8 cellular contexts compared by ENCODE assay signal in the genomic region with DNA sequence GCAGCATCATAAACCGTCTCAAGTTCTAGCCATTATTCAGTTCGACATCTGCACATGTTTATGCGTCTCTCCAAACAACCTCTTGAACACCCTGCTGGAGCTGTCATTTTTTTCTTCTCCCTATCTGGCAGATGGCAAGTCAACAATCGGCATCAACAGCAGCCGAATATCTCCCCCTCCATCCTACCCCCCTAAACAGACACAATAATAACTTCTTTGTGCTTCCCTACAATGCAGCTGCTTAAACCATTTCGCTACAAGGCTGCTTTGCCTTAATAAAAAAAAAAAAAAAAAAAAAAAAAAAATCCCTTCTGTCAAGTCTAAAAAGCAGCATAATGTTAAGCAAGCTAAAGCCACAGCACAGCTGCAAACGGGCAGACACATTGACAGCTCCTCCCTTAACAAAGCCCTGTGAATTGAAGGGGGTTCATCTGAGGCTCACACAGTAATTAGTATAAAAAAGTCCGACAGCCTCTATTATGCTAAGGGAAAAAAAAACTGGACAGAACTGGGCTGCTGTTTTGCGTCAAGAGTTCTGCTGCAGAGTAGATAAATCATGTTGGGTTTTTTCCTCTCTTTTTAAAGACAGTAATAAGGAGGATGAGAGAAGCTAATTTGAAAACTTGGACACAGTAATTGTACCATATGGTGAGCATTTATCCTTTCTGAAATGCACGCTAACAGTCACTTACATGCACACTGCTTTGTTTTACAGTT.
A peak's percentile ranks its signal among the peaks of the same experiment; 100 is the strongest.
DNase-seq lines count a peak whose midpoint lies in the region; TF ChIP-seq lines count a peak whose summit lies in the region.

No MANE protein-coding gene starts in this region.

- H3K9ac ChIP-seq in neural cell (ENCODE audit: low read length), result peak overlapping the region; percentile 60

- peak overlapping the region; percentile 82 for H3K27ac ChIP-seq in neural cell (ENCODE audit: low read length)
- no peak overlapping the region for H3K27ac ChIP-seq in effector memory CD4-positive, alpha-beta T cell (ENCODE audit: insufficient read depth, low read length, poor library complexity, severe bottlenecking)

- TF ChIP-seq EP300 in neural cell (conservative IDR thresholded peaks at IDR 0.05; ENCODE audit: poor library complexity, severe bottlenecking), result peak; percentile 94

- TF ChIP-seq RAD21 in neural cell (conservative IDR thresholded peaks at IDR 0.05), result peak; percentile 23

- no peaks in the 10 kb centered on the region for H3K9me3 Mint-ChIP-seq in activated T-helper 2 cell treated with anti-CD3 and anti-CD28 coated beads, Interferon-gamma antibody, Interleukin-2, Interleukin-4, amounts not matched to agents 10 μg/mL and 5 μg/mL and 100 μg/mL, durations not matched to agents 14 hours and 24 hours and 36 hours

- TF ChIP-seq CTCF in neural cell (IDR thresholded peaks at IDR 0.05; ENCODE audit: poor library complexity, severe bottlenecking), result no peak
- TF ChIP-seq CTCF in GM10266 (IDR thresholded peaks at IDR 0.05; ENCODE audit: control insufficient read depth, insufficient read depth, low read depth, missing control alignments), result no peak

- peak overlapping the region; percentile 84 for H3K4me2 ChIP-seq in neural cell (ENCODE audit: low read length)

- intact Hi-C loops in activated T-helper 2 cell treated with anti-CD3 and anti-CD28 coated beads, Interferon-gamma antibody, Interleukin-2, Interleukin-4, amounts not matched to agents 10 μg/mL and 5 μg/mL and 100 μg/mL, durations not matched to agents 14 hours and 24 hours and 36 hours (cut with micrococcal nuclease), result no loop called here

- H3F3A ChIP-seq in neural cell (ENCODE audit: insufficient read depth, low read length, poor library complexity, severe bottlenecking), result peaks cover 10% of the 10 kb centered on the region

- peak; percentile 99 for DNase-seq in DMS 273 treated with DMSO at 0.1 percent for 48 hours (lab: John Stamatoyannopoulos, UW)
- peak; percentile 100 for DNase-seq in NCI-H2171 treated with DMSO at 0.1 percent for 48 hours (lab: John Stamatoyannopoulos, UW)
- peak; percentile 68 for DNase-seq in cerebellar cortex (ENCODE audit: low spot score)
- no peak for DNase-seq in activated T-helper 2 cell treated with anti-CD3 and anti-CD28 coated beads, Interferon-gamma antibody, Interleukin-2, Interleukin-4, amounts not matched to agents 10 μg/mL and 5 μg/mL and 100 μg/mL, durations not matched to agents 14 hours and 24 hours and 36 hours (ENCODE audit: low spot score)
- no peak for DNase-seq in effector memory CD4-positive, alpha-beta T cell
- DNase-seq in GM10266 (ENCODE audit: extremely low spot score), result no peak
- DNase-seq in activated CD8-positive, alpha-beta memory T cell treated with anti-CD3 and anti-CD28 coated beads, Interleukin-2, amount 50 U/mL, for 4 hours, result no peak

- no peaks in the 10 kb centered on the region for H3K27me3 ChIP-seq in neural cell (ENCODE audit: insufficient read depth, low read depth, low read length)
- no peaks in the 10 kb centered on the region for H3K27me3 ChIP-seq in effector memory CD4-positive, alpha-beta T cell (replicated peaks; ENCODE audit: control insufficient read depth, insufficient read depth, low read length, poor library complexity, severe bottlenecking)

- no peaks in the 10 kb centered on the region for H4K20me1 ChIP-seq in neural cell (ENCODE audit: insufficient read depth)

- no peak overlapping the region for H3K4me3 Mint-ChIP-seq in activated T-helper 2 cell treated with anti-CD3 and anti-CD28 coated beads, Interferon-gamma antibody, Interleukin-2, Interleukin-4, amounts not matched to agents 10 μg/mL and 5 μg/mL and 100 μg/mL, durations not matched to agents 14 hours and 24 hours and 36 hours (ENCODE audit: low read depth)

- H3K36me3 ChIP-seq in neural cell (ENCODE audit: insufficient read depth, low read length), result no peaks in the 10 kb centered on the region
- no peaks in the 10 kb centered on the region for H3K36me3 ChIP-seq in effector memory CD4-positive, alpha-beta T cell (ENCODE audit: control insufficient read depth, insufficient read depth, low read length)

- H3K9me3 ChIP-seq in neural cell (ENCODE audit: low read length), result no peaks in the 10 kb centered on the region
- no peaks in the 10 kb centered on the region for H3K9me3 ChIP-seq in effector memory CD4-positive, alpha-beta T cell (ENCODE audit: control insufficient read depth, low read length)

- no peaks in the 10 kb centered on the region for H3K9me2 ChIP-seq in neural cell (ENCODE audit: insufficient read depth, low read length)

- H3K4me1 ChIP-seq in effector memory CD4-positive, alpha-beta T cell (ENCODE audit: control insufficient read depth, insufficient read depth, low read length, poor library complexity, severe bottlenecking), result no peaks in the 10 kb centered on the region

- H3K36me3 Mint-ChIP-seq in activated T-helper 2 cell treated with anti-CD3 and anti-CD28 coated beads, Interferon-gamma antibody, Interleukin-2, Interleukin-4, amounts not matched to agents 10 μg/mL and 5 μg/mL and 100 μg/mL, durations not matched to agents 14 hours and 24 hours and 36 hours (ENCODE audit: low read depth), result no peaks in the 10 kb centered on the region

- H3K79me2 ChIP-seq in neural cell (replicated peaks; ENCODE audit: insufficient read depth, low read length), result peaks cover 32% of the 10 kb centered on the region

- peak overlapping the region; percentile 63 for H3K4me3 ChIP-seq in neural cell (ENCODE audit: low read length)
- no peak overlapping the region for H3K4me3 ChIP-seq in effector memory CD4-positive, alpha-beta T cell (ENCODE audit: insufficient read depth, low read depth, low read length, poor library complexity, severe bottlenecking)

- H3K4me1 Mint-ChIP-seq in activated T-helper 2 cell treated with anti-CD3 and anti-CD28 coated beads, Interferon-gamma antibody, Interleukin-2, Interleukin-4, amounts not matched to agents 10 μg/mL and 5 μg/mL and 100 μg/mL, durations not matched to agents 14 hours and 24 hours and 36 hours (ENCODE audit: low read depth), result peaks cover 8% of the 10 kb centered on the region

- no peak overlapping the region for H3K27ac Mint-ChIP-seq in activated T-helper 2 cell treated with anti-CD3 and anti-CD28 coated beads, Interferon-gamma antibody, Interleukin-2, Interleukin-4, amounts not matched to agents 10 μg/mL and 5 μg/mL and 100 μg/mL, durations not matched to agents 14 hours and 24 hours and 36 hours

- H2AFZ ChIP-seq in neural cell (ENCODE audit: low read depth, low read length), result no peak overlapping the region

- H3K27me3 Mint-ChIP-seq in activated T-helper 2 cell treated with anti-CD3 and anti-CD28 coated beads, Interferon-gamma antibody, Interleukin-2, Interleukin-4, amounts not matched to agents 10 μg/mL and 5 μg/mL and 100 μg/mL, durations not matched to agents 14 hours and 24 hours and 36 hours (ENCODE audit: low read depth), result no peaks in the 10 kb centered on the region

TF ChIP-seq in neural cell, 6 proteins besides CTCF, POLR2A, EP300 and RAD21:
- no peak for TF ChIP-seq TAF1 (IDR thresholded peaks at IDR 0.05; ENCODE audit: low read depth)
- peak; percentile 89 for TF ChIP-seq MXI1 (conservative IDR thresholded peaks at IDR 0.05; ENCODE audit: poor library complexity, severe bottlenecking)
- peak; percentile 77 for TF ChIP-seq POLR2AphosphoS5 (IDR thresholded peaks at IDR 0.05)
- TF ChIP-seq, protein P1, sequence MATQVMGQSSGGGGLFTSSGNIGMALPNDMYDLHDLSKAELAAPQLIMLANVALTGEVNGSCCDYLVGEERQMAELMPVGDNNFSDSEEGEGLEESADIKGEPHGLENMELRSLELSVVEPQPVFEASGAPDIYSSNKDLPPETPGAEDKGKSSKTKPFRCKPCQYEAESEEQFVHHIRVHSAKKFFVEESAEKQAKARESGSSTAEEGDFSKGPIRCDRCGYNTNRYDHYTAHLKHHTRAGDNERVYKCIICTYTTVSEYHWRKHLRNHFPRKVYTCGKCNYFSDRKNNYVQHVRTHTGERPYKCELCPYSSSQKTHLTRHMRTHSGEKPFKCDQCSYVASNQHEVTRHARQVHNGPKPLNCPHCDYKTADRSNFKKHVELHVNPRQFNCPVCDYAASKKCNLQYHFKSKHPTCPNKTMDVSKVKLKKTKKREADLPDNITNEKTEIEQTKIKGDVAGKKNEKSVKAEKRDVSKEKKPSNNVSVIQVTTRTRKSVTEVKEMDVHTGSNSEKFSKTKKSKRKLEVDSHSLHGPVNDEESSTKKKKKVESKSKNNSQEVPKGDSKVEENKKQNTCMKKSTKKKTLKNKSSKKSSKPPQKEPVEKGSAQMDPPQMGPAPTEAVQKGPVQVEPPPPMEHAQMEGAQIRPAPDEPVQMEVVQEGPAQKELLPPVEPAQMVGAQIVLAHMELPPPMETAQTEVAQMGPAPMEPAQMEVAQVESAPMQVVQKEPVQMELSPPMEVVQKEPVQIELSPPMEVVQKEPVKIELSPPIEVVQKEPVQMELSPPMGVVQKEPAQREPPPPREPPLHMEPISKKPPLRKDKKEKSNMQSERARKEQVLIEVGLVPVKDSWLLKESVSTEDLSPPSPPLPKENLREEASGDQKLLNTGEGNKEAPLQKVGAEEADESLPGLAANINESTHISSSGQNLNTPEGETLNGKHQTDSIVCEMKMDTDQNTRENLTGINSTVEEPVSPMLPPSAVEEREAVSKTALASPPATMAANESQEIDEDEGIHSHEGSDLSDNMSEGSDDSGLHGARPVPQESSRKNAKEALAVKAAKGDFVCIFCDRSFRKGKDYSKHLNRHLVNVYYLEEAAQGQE (IDR thresholded peaks at IDR 0.05; ENCODE audit: borderline replicate concordance), result peak; percentile 17
- no peak for TF ChIP-seq EZH2 (IDR thresholded peaks at IDR 0.05; ENCODE audit: borderline replicate concordance, insufficient read depth, low read length, poor library complexity, severe bottlenecking)
- TF ChIP-seq SMC3 (conservative IDR thresholded peaks at IDR 0.05; ENCODE audit: poor library complexity), result peak; percentile 22
TF ChIP-seq in neural cell: peak in this region for 4.

Comparison
In these comparisons a context has a peak if more than half of its experiments do, and no peak if none do; other contexts are left out.
1. DNase-seq: peak in DMS 273 treated with DMSO at 0.1 percent for 48 hours (single experiment), NCI-H2171 treated with DMSO at 0.1 percent for 48 hours (single experiment) and cerebellar cortex (single experiment); none in activated T-helper 2 cell treated with anti-CD3 and anti-CD28 coated beads, Interferon-gamma antibody, Interleukin-2, Interleukin-4, amounts not matched to agents 10 μg/mL and 5 μg/mL and 100 μg/mL, durations not matched to agents 14 hours and 24 hours and 36 hours (single experiment), effector memory CD4-positive, alpha-beta T cell (0 of 3), GM10266 (single experiment) and activated CD8-positive, alpha-beta memory T cell treated with anti-CD3 and anti-CD28 coated beads, Interleukin-2, amount 50 U/mL, for 4 hours (single experiment).